34 cellular contexts compared by ENCODE assay signal in genomic region chr1:90472775-90473174, GRCh38.
"Had no signal": no experiment of that assay in that cellular context is flagged by ENCODE, and none has a peak within 500 bp of the region (broad histone marks: within the 10 kb centered on the region; RNA-seq: fewer than 3 reads in every experiment).

No MANE protein-coding gene starts in this region.

- H3K36me3 ChIP-seq: MG63 had no signal

- DNase-seq: Karpas-422, Kasumi-1, MG63, MM.1S, MV-4-11, NCI-H1048, NCI-H1092, NCI-H1092 treated with DMSO at 0.1 percent for 48 hours, NCI-H1105, NCI-H1105 treated with DMSO at 0.1 percent for 48 hours, NCI-H1417, NCI-H1417 treated with DMSO at 0.1 percent for 48 hours, NCI-H1436, NCI-H1436 treated with DMSO at 0.1 percent for 48 hours, NCI-H146, NCI-H1694, NCI-H1694 treated with DMSO at 0.1 percent for 48 hours, NCI-H187, NCI-H187 treated with DMSO at 0.1 percent for 48 hours, NCI-H1930, NCI-H2029, NCI-H2029 treated with DMSO at 0.1 percent for 48 hours, NCI-H2081, NCI-H2081 treated with DMSO at 0.1 percent for 48 hours, NCI-H2107, NCI-H2171, NCI-H2171 treated with DMSO at 0.1 percent for 48 hours, NCI-H2227 treated with DMSO at 0.1 percent for 48 hours, NCI-H226, NCI-H345, NCI-H446, NCI-H446 treated with DMSO at 0.1 percent for 48 hours, NCI-H510A, NCI-H510A treated with DMSO at 0.1 percent for 48 hours had no signal

- H3K9me3 ChIP-seq: MG63 had no signal

- H3K4me3 ChIP-seq: MG63 had no signal

- H3K27me3 ChIP-seq: MG63 had no signal
